ENCODE assay signal across 8 cellular contexts in genomic region chr1:145979746-145980435, GRCh38. TPM values are rescaled to one million over a fixed set of nuclear protein-coding genes. Genes with fewer than 3 reads are reported as not detected.
DNase-seq lines count a peak whose midpoint lies in the region; ATAC-seq, FAIRE-seq and TF ChIP-seq lines count a peak whose summit lies in the region.

No MANE protein-coding gene starts in this region.

- no peaks in the 10 kb centered on the region for H3K9me3 ChIP-seq in naive thymus-derived CD4-positive, alpha-beta T cell (ENCODE audit: control insufficient read depth in 2 of 3, low read length in 3 of 3)

- peak overlapping the region; percentile 82 for H3K27ac ChIP-seq in naive thymus-derived CD4-positive, alpha-beta T cell (ENCODE audit: low read depth, low read length)

- in situ Hi-C loops in KBM-7 (cut with MboI; ENCODE audit: low pct_unique_long_range_greater_than_20kb, low sequenced_read_pairs), result no loop called here

- intact Hi-C loops in MCF 10A (cut with micrococcal nuclease), result loop anchor here (1.0 to 10.0 kb wide), 4 partner anchors 15 to 125 kb away; partner anchors contain the start of genes PIAS3, RBM8A and TXNIP
- intact Hi-C loops in naive thymus-derived CD4-positive, alpha-beta T cell (cut with micrococcal nuclease), result loop anchor here (1.0 to 5.0 kb wide), 6 partner anchors 8 to 63 kb away; partner anchors contain the start of genes TXNIP (in 2 of the 2), ANKRD34A (in 1 of the 2), LIX1L (in 1 of the 2) and PEX11B (in 1 of the 2)

- CTCF ChIA-PET in MCF 10A (lab: Yijun Ruan, JAX), result interaction anchor here (0.6 to 24.2 kb wide), 12 partner anchors 11 to 135 kb away, joined by 3 to 773 read pairs (median 21); partner anchors contain the start of genes ANKRD34A, HJV, LIX1L and NUDT17
- CTCF ChIA-PET in naive thymus-derived CD4-positive, alpha-beta T cell (lab: Charles Lee), result interaction anchor here (1.1 to 8.1 kb wide), 10 partner anchors 14 to 135 kb away, joined by 3 to 233 read pairs (median 15); partner anchors contain the start of genes ANKRD34A, LIX1L, NUDT17 and POLR3GL

- H3K4me3 ChIP-seq in naive thymus-derived CD4-positive, alpha-beta T cell (ENCODE audit: low read length), result peak overlapping the region; percentile 64

- TSS peak; percentile 84 for BruUV-seq in MCF 10A (replicated peaks; lab: Mats Ljungman, UMichigan)

- H3K9me3 Mint-ChIP-seq in MCF 10A (ENCODE audit: unreplicated experiment), result no peaks in the 10 kb centered on the region
- no peaks in the 10 kb centered on the region for H3K9me3 Mint-ChIP-seq in naive thymus-derived CD4-positive, alpha-beta T cell

- H3K27me3 Mint-ChIP-seq in MCF 10A (ENCODE audit: insufficient read depth, unreplicated experiment), result no peaks in the 10 kb centered on the region
- no peaks in the 10 kb centered on the region for H3K27me3 Mint-ChIP-seq in naive thymus-derived CD4-positive, alpha-beta T cell

- H3K4me1 ChIP-seq in naive thymus-derived CD4-positive, alpha-beta T cell (ENCODE audit: control insufficient read depth in 2 of 2, insufficient read depth in 2 of 2, low read length in 2 of 2), result peaks cover 73 to 74% of the 10 kb centered on the region in 2 donors

- H3K36me3 Mint-ChIP-seq in MCF 10A (ENCODE audit: insufficient read depth, unreplicated experiment), result peaks cover 6% of the 10 kb centered on the region
- peaks cover 0 to 6% (median 5%) of the 10 kb centered on the region in 5 donors for H3K36me3 Mint-ChIP-seq in naive thymus-derived CD4-positive, alpha-beta T cell

- FAIRE-seq in H54 (lab: Jason Lieb, UNC), result no peak

- peak; percentile 21 for DNase-seq in NCI-H2227 treated with DMSO at 0.1 percent for 48 hours (lab: John Stamatoyannopoulos, UW)
- DNase-seq in NCI-H2227 (lab: John Stamatoyannopoulos, UW; ENCODE audit: unreplicated experiment), result no peak
- DNase-seq in KBM-7, result peak; percentile 90
- DNase-seq in MCF 10A (ENCODE audit: unreplicated experiment), result peak; percentile 56
- peak in 6 of 9 donors; percentile 48 to 73 (median 66) for DNase-seq in naive thymus-derived CD4-positive, alpha-beta T cell
- DNase-seq in H54 (ENCODE audit: insufficient read length, low spot score), result no peak
- DNase-seq in middle frontal gyrus (ENCODE audit: extremely low spot score, low spot score), result no peak

- POLR2A ChIA-PET in MCF 10A (lab: Yijun Ruan, JAX), result interaction anchor here (0.6 to 24.2 kb wide), 14 partner anchors 15 to 135 kb away, joined by 3 to 1309 read pairs (median 14); partner anchors contain the start of genes ANKRD34A, HJV, LIX1L and NUDT17
- POLR2A ChIA-PET in naive thymus-derived CD4-positive, alpha-beta T cell (lab: Charles Lee), result interaction anchor here (0.5 to 24.3 kb wide), 22 partner anchors 8 to 1900 kb away, joined by 3 to 1779 read pairs (median 6); partner anchors contain the start of genes ANKRD34A, ANKRD35, HJV and LIX1L

- peak; percentile 46 for ATAC-seq in naive thymus-derived CD4-positive, alpha-beta T cell
- no peak for ATAC-seq in GM21515 (IDR thresholded peaks at IDR 0.05; ENCODE audit: unreplicated experiment)

- H3K27me3 ChIP-seq in naive thymus-derived CD4-positive, alpha-beta T cell (ENCODE audit: control insufficient read depth in 2 of 2, insufficient read depth in 2 of 2, low read length in 2 of 2), result no peaks in the 10 kb centered on the region

- no peak overlapping the region for H3K4me3 Mint-ChIP-seq in MCF 10A (ENCODE audit: unreplicated experiment)
- H3K4me3 Mint-ChIP-seq in naive thymus-derived CD4-positive, alpha-beta T cell, result no peak overlapping the region

- TF ChIP-seq POLR2A in H54 (IDR thresholded peaks at IDR 0.05; ENCODE audit: low read depth, low read length), result no peak

- H3K36me3 ChIP-seq in naive thymus-derived CD4-positive, alpha-beta T cell (ENCODE audit: control insufficient read depth in 2 of 3, insufficient read depth in 3 of 3, low read length in 3 of 3), result peaks cover 0 to 4% (median 0%) of the 10 kb centered on the region in 3 experiments

- peaks cover 16% of the 10 kb centered on the region for H3K4me1 Mint-ChIP-seq in MCF 10A (ENCODE audit: insufficient read depth, unreplicated experiment)
- peaks cover 5 to 39% (median 11%) of the 10 kb centered on the region in 7 donors for H3K4me1 Mint-ChIP-seq in naive thymus-derived CD4-positive, alpha-beta T cell

- no peak for TF ChIP-seq CTCF in MCF 10A (IDR thresholded peaks at IDR 0.05; ENCODE audit: unreplicated experiment)

- H3K27ac Mint-ChIP-seq in MCF 10A (ENCODE audit: low read depth, unreplicated experiment), result no peak overlapping the region
- no peak overlapping the region for H3K27ac Mint-ChIP-seq in naive thymus-derived CD4-positive, alpha-beta T cell

RNA-seq across cellular contexts. Expression of gene POLR3GL, which starts 15.4 kb away (rescaled TPM):
- total RNA-seq in MCF 10A (2022), result 17.6 and 20.9 TPM in 2 replicates
- total RNA-seq in naive thymus-derived CD4-positive, alpha-beta T cell, result 10 to 100 TPM; 20.7 to 37.5 (median 25.5) TPM
- 100 to 1,000 TPM in 1 of 2 donors, 10 to 100 TPM in 1; 99.6 to 113 TPM for polyA plus RNA-seq in naive thymus-derived CD4-positive, alpha-beta T cell

RNA-seq across cellular contexts. Expression of gene ANKRD34A, which starts 15.5 kb away (rescaled TPM):
- 2.6 and 3.1 TPM in 2 replicates for total RNA-seq in MCF 10A (2022)
- 1 to 10 TPM in 3 of 5 experiments, under 1 TPM in 2; 0.54 to 1.5 (median 1.2) TPM for total RNA-seq in naive thymus-derived CD4-positive, alpha-beta T cell
- under 1 TPM; 0.11 to 0.22 TPM for polyA plus RNA-seq in naive thymus-derived CD4-positive, alpha-beta T cell

RNA-seq across cellular contexts. Expression of gene TXNIP, which starts 16.5 kb away (rescaled TPM):
- total RNA-seq in MCF 10A (2022), result 576 and 599 TPM in 2 replicates
- 1,000 to 10,000 TPM in 1 of 5 experiments, 100 to 1,000 TPM in 4; 498 to 1,101 (median 659) TPM for total RNA-seq in naive thymus-derived CD4-positive, alpha-beta T cell
- 1,000 to 10,000 TPM; 3,808 to 5,430 TPM for polyA plus RNA-seq in naive thymus-derived CD4-positive, alpha-beta T cell

RNA-seq across cellular contexts. Expression of gene LIX1L, which starts 22.1 kb away (rescaled TPM):
- total RNA-seq in MCF 10A (2022), result 40.1 and 42.1 TPM in 2 replicates
- total RNA-seq in naive thymus-derived CD4-positive, alpha-beta T cell, result 10 to 100 TPM; 31.6 to 59.2 (median 47.6) TPM
- 10 to 100 TPM; 29.3 to 32.1 TPM for polyA plus RNA-seq in naive thymus-derived CD4-positive, alpha-beta T cell

RNA-seq across cellular contexts. Expression of gene HJV, which starts 41.6 kb away (rescaled TPM):
- not detected in 2 replicates for total RNA-seq in MCF 10A (2022)
- total RNA-seq in naive thymus-derived CD4-positive, alpha-beta T cell, result not detected
- polyA plus RNA-seq in naive thymus-derived CD4-positive, alpha-beta T cell, result not detected

Comparison
In these comparisons a context has a peak if more than half of its experiments do, and no peak if none do; other contexts are left out.
1. DNase-seq: peak in NCI-H2227 treated with DMSO at 0.1 percent for 48 hours (single experiment), KBM-7 (single experiment), MCF 10A (single experiment) and naive thymus-derived CD4-positive, alpha-beta T cell (6 of 9); none in NCI-H2227 (single experiment), H54 (single experiment) and middle frontal gyrus (single experiment).